ENCODE assay signal across 8 cellular contexts in the genomic region with DNA sequence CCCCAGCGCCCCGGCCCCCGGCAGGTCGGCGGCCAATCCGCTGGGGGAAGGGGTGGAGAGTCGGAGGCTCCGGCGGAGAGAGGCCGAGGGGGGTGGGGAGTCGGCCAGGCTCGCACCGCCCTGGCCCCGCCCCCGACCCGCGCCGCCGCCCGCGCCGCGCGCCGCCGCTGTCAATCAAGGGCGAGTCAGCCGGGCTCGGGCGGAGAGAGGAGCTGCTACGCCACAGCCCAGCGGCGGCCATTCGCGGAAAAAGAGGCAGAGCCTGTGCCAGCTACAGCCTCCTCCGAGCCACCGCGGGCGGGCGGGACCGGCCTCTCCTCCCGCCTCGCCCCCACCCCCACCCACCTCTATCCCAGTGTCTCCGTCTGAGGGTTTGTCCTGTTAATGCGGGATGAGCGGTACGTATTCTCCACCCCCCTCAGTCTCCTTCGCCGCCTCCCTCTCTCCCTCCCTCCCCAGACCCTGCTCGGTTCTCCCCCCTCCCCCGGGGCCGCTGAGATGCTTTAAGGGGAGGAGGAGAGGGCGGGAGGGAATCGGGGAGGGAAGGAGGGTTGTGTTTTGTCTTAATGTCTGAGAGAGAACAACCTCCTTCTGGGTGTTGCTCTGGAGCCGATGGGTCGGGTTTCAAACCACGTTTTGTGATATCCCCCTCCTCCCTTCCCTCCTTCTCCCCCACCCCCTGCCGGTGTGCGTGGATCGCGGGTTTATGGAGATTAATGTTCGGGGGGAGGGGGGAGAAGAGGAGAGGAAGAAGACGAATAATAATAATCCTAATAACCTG. TPM values are rescaled to one million over a fixed set of nuclear protein-coding genes. Genes with fewer than 3 reads are reported as not detected.
A peak's percentile ranks its signal among the peaks of the same experiment; 100 is the strongest.
DNase-seq lines count a peak whose midpoint lies in the region; ATAC-seq, FAIRE-seq and TF ChIP-seq lines count a peak whose summit lies in the region.

A gene (plus strand): TSS at position 223 of the 781 bp plus-strand sequence. CDS start 169 bp downstream, at position 392.

- peak within 1 kb of the TSS; percentile 95 for H3K27ac ChIP-seq in HepG2 (ENCODE audit: extremely low read length, insufficient read depth, low read length)

- intact Hi-C loops in dendritic cell treated with granulocyte-macrophage colony-stimulating factor and Interleukin-4, amounts not matched to agents 40 ng/mL and 50 ng/mL, for 4 days (cut with micrococcal nuclease) = loop anchor here (2.0 to 5.0 kb wide), 3 partner anchors 73 to 171 kb away; a partner anchor contains a TSS
- intact Hi-C loops in HepG2 (cut with micrococcal nuclease; ENCODE audit: unreplicated experiment) = loop anchor here (1.0 to 5.0 kb wide), 3 partner anchors 61 to 167 kb away; no protein-coding TSS in a partner anchor

- CTCF ChIA-PET in HepG2 (lab: Yijun Ruan, JAX; ENCODE audit: low intra/inter-chr PET ratio, low total read pairs) = no interaction called here

- H3K27me3 Mint-ChIP-seq in dendritic cell treated with granulocyte-macrophage colony-stimulating factor and Interleukin-4, amounts not matched to agents 40 ng/mL and 50 ng/mL, for 4 days = no peaks in the 10 kb centered on the region

- peak within 1 kb of the TSS; percentile 17 for H2AFZ ChIP-seq in HepG2 (ENCODE audit: low read length)

- POLR2A ChIA-PET in HepG2 (lab: Yijun Ruan, JAX) = interaction anchor here (0.5 kb wide), 1 partner anchor 57 kb away, joined by 3 read pairs; no protein-coding TSS in a partner anchor

- no peaks in the 10 kb centered on the region for H4K20me1 ChIP-seq in HepG2 (ENCODE audit: insufficient read depth, low read length)

- peak; percentile 59 for FAIRE-seq in HepG2 (lab: Jason Lieb, UNC)

- TF ChIP-seq EP300 in HepG2 (IDR thresholded peaks at IDR 0.05; ENCODE audit: low read depth in 2 of 2, low read length in 2 of 2) (no peak), HepG2 (CRISPR knock-in tag; IDR thresholded peaks at IDR 0.05; ENCODE audit: borderline replicate concordance) (no peak)

- H3K4me1 Mint-ChIP-seq in dendritic cell treated with granulocyte-macrophage colony-stimulating factor and Interleukin-4, amounts not matched to agents 40 ng/mL and 50 ng/mL, for 4 days (ENCODE audit: low read depth) = peaks cover 30% of the 10 kb centered on the region

- no peaks in the 10 kb centered on the region for H3K9me3 ChIP-seq in HepG2 (ENCODE audit: low read length)

- TF ChIP-seq POLR2A in HepG2 (IDR thresholded peaks at IDR 0.05; ENCODE audit: insufficient read depth in 1 of 2, low read depth in 2 of 2, low read length in 2 of 2) = peak; percentile 16 to 72; a peak in 2 of 4 replicates

- H3K4me1 ChIP-seq in HepG2 (ENCODE audit: insufficient read depth, low read length) = peaks cover 39% of the 10 kb centered on the region

- peak within 1 kb of the TSS; percentile 100 for H3K27ac Mint-ChIP-seq in dendritic cell treated with granulocyte-macrophage colony-stimulating factor and Interleukin-4, amounts not matched to agents 40 ng/mL and 50 ng/mL, for 4 days

- TF ChIP-seq CTCF in HepG2 (CRISPR knock-in tag; IDR thresholded peaks at IDR 0.05) = no peak; the same call in 1 of the 2 replicates

- peak within 1 kb of the TSS; percentile 100 for H3K4me3 Mint-ChIP-seq in dendritic cell treated with granulocyte-macrophage colony-stimulating factor and Interleukin-4, amounts not matched to agents 40 ng/mL and 50 ng/mL, for 4 days

- H3K36me3 ChIP-seq in HepG2 (replicated peaks in 1 of 2; ENCODE audit: control insufficient read depth in 1 of 2, insufficient read depth in 2 of 2, low read length in 2 of 2) = no peaks in the 10 kb centered on the region; a peak in 1 of 5 replicates

- in situ Hi-C loops in HepG2 (cut with HindIII; ENCODE audit: extremely low pct_ligation_motif_present, low pct_unique_long_range_greater_than_20kb) = no loop called here

- peak within 1 kb of the TSS; percentile 84 for H3K9ac ChIP-seq in HepG2 (ENCODE audit: insufficient read depth, low read depth, low read length)

- H3K9me3 Mint-ChIP-seq in dendritic cell treated with granulocyte-macrophage colony-stimulating factor and Interleukin-4, amounts not matched to agents 40 ng/mL and 50 ng/mL, for 4 days = no peaks in the 10 kb centered on the region

- H3K36me3 Mint-ChIP-seq in dendritic cell treated with granulocyte-macrophage colony-stimulating factor and Interleukin-4, amounts not matched to agents 40 ng/mL and 50 ng/mL, for 4 days (ENCODE audit: low read depth) = peaks cover 23% of the 10 kb centered on the region

- no peak for TF ChIP-seq RAD21 in HepG2 (CRISPR knock-in tag; IDR thresholded peaks at IDR 0.05)

- peak; percentile 97 for DNase-seq in CD1c-positive myeloid dendritic cell (ENCODE audit: extremely low spot score)
- peak; percentile 96 for DNase-seq in NCI-H774 (lab: John Stamatoyannopoulos, UW)
- peak; percentile 92 to 93 for DNase-seq in activated CD4-positive, alpha-beta T cell treated with anti-CD3 and anti-CD28 coated beads, Interleukin-2, amount 50 U/mL, for 4 hours
- DNase-seq in HepG2 (ENCODE audit: low spot score) = peak; percentile 78
- DNase-seq in stimulated activated CD4-positive, alpha-beta T cell treated with anti-CD3 and anti-CD28 coated beads, Interleukin-2, amount 100 ng/mL, for 48 hours = peak; percentile 92 to 94

- no peaks in the 10 kb centered on the region for H3K79me2 ChIP-seq in HepG2 (ENCODE audit: insufficient read depth, low read length)

- H3K4me2 ChIP-seq in HepG2 (ENCODE audit: low read depth, low read length) = peak within 1 kb of the TSS; percentile 97

- ATAC-seq in GM19438 (IDR thresholded peaks at IDR 0.05; ENCODE audit: low read depth, unreplicated experiment) = peak; percentile 66
- peak; percentile 67 for ATAC-seq in HG03571 (IDR thresholded peaks at IDR 0.05; ENCODE audit: unreplicated experiment)
- peak; percentile 87 for ATAC-seq in HepG2

- WGBS in HepG2 (ENCODE audit: low lambda C conversion rate) = under 1% methylated on average over 31 of the region's 63 CpGs

- H3K4me3 ChIP-seq in HepG2 (replicated peaks in 1 of 3; ENCODE audit: insufficient read depth in 1 of 3, low read depth in 2 of 3, low read length in 3 of 3) = peak within 1 kb of the TSS; percentile 75 to 90 (median 83)

- no peaks in the 10 kb centered on the region for H3K27me3 ChIP-seq in HepG2 (ENCODE audit: control insufficient read depth in 1 of 2, insufficient read depth in 2 of 2, low read length in 2 of 2)

- no TSS peak for BruUV-seq in HepG2 (replicated peaks; lab: Mats Ljungman, UMichigan)

TF ChIP-seq in HepG2, 621 proteins besides CTCF, POLR2A, EP300 and RAD21 (continues in another document):
- TF ChIP-seq, protein P1, sequence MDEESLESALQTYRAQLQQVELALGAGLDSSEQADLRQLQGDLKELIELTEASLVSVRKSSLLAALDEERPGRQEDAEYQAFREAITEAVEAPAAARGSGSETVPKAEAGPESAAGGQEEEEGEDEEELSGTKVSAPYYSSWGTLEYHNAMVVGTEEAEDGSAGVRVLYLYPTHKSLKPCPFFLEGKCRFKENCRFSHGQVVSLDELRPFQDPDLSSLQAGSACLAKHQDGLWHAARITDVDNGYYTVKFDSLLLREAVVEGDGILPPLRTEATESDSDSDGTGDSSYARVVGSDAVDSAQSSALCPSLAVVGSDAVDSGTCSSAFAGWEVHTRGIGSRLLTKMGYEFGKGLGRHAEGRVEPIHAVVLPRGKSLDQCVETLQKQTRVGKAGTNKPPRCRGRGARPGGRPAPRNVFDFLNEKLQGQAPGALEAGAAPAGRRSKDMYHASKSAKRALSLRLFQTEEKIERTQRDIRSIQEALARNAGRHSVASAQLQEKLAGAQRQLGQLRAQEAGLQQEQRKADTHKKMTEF (CRISPR knock-in tag; IDR thresholded peaks at IDR 0.05) = no peak
- TF ChIP-seq ZNF768 (CRISPR knock-in tag; IDR thresholded peaks at IDR 0.05) (peak; percentile 41; the same call in 1 of the 2 replicates), TAF1 (CRISPR knock-in tag; IDR thresholded peaks at IDR 0.05) (peak; percentile 2; the same call in 1 of the 2 replicates), NFKB2 (CRISPR knock-in tag; IDR thresholded peaks at IDR 0.05; ENCODE audit: borderline replicate concordance) (no peak), ZNF432 (CRISPR knock-in tag; IDR thresholded peaks at IDR 0.05; ENCODE audit: borderline replicate concordance) (no peak), YY1 (IDR thresholded peaks at IDR 0.05; ENCODE audit: insufficient read depth, insufficient replicate concordance, low read depth, low read length) (peak; percentile 89), SALL1 (CRISPR knock-in tag; IDR thresholded peaks at IDR 0.05) (no peak), PAF1 (CRISPR knock-in tag; IDR thresholded peaks at IDR 0.05) (no peak)

RNA-seq across cellular contexts. Expression of the gene that starts here (rescaled TPM):
- total RNA-seq in HepG2 (2016; rRNA removed; fragmentation: Illumina TruSeq; extraction: Trizol) = 4.8 and 6.5 TPM in 2 replicates
- total RNA-seq in HepG2 (2016; cell fraction: cytosol; rRNA removed; fragmentation: Illumina TruSeq; extraction: Trizol; ENCODE audit: low read depth) = 0.71 and 2.3 TPM in 2 replicates
- 4.6 and 6.8 TPM in 2 replicates for total RNA-seq in HepG2 (2016; cell fraction: insoluble cytoplasmic fraction; rRNA removed; fragmentation: Illumina TruSeq; extraction: Trizol)
- total RNA-seq in HepG2 (2016; cell fraction: membrane; rRNA removed; fragmentation: Illumina TruSeq; extraction: Trizol) = 2.0 and 2.7 TPM in 2 replicates
- 7.3 and 10.5 TPM in 2 replicates for total RNA-seq in HepG2 (2016; cell fraction: nucleus; rRNA removed; fragmentation: Illumina TruSeq; extraction: Trizol)
- polyA plus RNA-seq in HepG2 (2011; rRNA removed) = 2.7 TPM in 2 replicates
- 1.4 and 1.9 TPM in 2 replicates for polyA plus RNA-seq in HepG2 (2011; cell fraction: cytosol; rRNA removed)
- 2.0 and 2.1 TPM in 2 replicates for polyA plus RNA-seq in HepG2 (2011; cell fraction: nucleus; rRNA removed)
- polyA plus RNA-seq in HepG2 (2012) = 1.9 and 2.1 TPM in 2 replicates
- 0.09 and 0.10 TPM in 2 replicates for polyA plus RNA-seq in HepG2 (2016; cell fraction: cytosol; fragmentation: Illumina TruSeq; extraction: Trizol; ENCODE audit: low read depth)
- 3.8 and 4.0 TPM in 2 replicates for polyA plus RNA-seq in HepG2 (2016; cell fraction: insoluble cytoplasmic fraction; fragmentation: Illumina TruSeq; extraction: Trizol; ENCODE audit: low read depth)
- 0.48 and 0.50 TPM in 2 replicates for polyA plus RNA-seq in HepG2 (2016; cell fraction: membrane; fragmentation: Illumina TruSeq; extraction: Trizol; ENCODE audit: low read depth)
- polyA plus RNA-seq in HepG2 (2016; cell fraction: nucleus; fragmentation: Illumina TruSeq; extraction: Trizol; ENCODE audit: insufficient read depth, low read depth) = 3.0 and 3.5 TPM in 2 replicates
- polyA minus RNA-seq in HepG2 (2011; rRNA and poly(A)+ RNA removed; ENCODE audit: low replicate concordance) = 11.1 and 11.3 TPM in 2 replicates
- polyA minus RNA-seq in HepG2 (2011; cell fraction: cytosol; rRNA and poly(A)+ RNA removed) = 5.0 and 5.8 TPM in 2 replicates
- 23.1 and 26.9 TPM in 2 replicates for polyA minus RNA-seq in HepG2 (2011; cell fraction: nucleus; rRNA and poly(A)+ RNA removed)

Comparison
In these comparisons a context has a peak if more than half of its experiments do, and no peak if none do; other contexts are left out.
1. Peak in every context shown above with its lines: DNase-seq, ATAC-seq, H3K4me3 ChIP-seq and H3K27ac ChIP-seq.